9 cellular contexts compared by ENCODE assay signal in genomic region chr20:4170621-4171537, GRCh38. TPM values are rescaled to one million over a fixed set of nuclear protein-coding genes. Genes with fewer than 3 reads are reported as not detected.
DNase-seq lines count a peak whose midpoint lies in the region; TF ChIP-seq lines count a peak whose summit lies in the region.
"Had no signal": no experiment of that assay in that cellular context is flagged by ENCODE, and none has a peak within 500 bp of the region (broad histone marks: within the 10 kb centered on the region; RNA-seq: fewer than 3 reads in every experiment).

No MANE protein-coding gene starts in this region.

- H3K27ac ChIP-seq in thyroid gland, result no peak overlapping the region

- TF ChIP-seq CTCF in fibroblast of villous mesenchyme (IDR thresholded peaks at IDR 0.05; ENCODE audit: insufficient read depth, low read depth, low read length) (no peak), thyroid gland (IDR thresholded peaks at IDR 0.05) (no peak)

- H3K4me1 ChIP-seq in thyroid gland, result peaks cover 0 to 7% of the 10 kb centered on the region in 2 donors

- H3K9me3 ChIP-seq in thyroid gland, result no peaks in the 10 kb centered on the region

- peaks cover 45% of the 10 kb centered on the region for H3K4me1 Mint-ChIP-seq in activated CD4-positive, alpha-beta memory T cell treated with anti-CD3 and anti-CD28 coated beads, Interleukin-2, amount 10 ng/mL, durations not matched to agents 7 days and 5 days

- H3K4me3 ChIP-seq in H7 (ENCODE audit: insufficient read depth, low read depth, low read length), result no peak overlapping the region
- no peak overlapping the region for H3K4me3 ChIP-seq in fibroblast of villous mesenchyme (ENCODE audit: low read depth, low read length)
- peak overlapping the region; percentile 47 for H3K4me3 ChIP-seq in skeletal muscle cell (ENCODE audit: low read depth, low read length)
- no peak overlapping the region for H3K4me3 ChIP-seq in thyroid gland (replicated peaks in 1 of 3)

- intact Hi-C loops in thyroid gland (cut with DNase I), result loop anchor here (2.0 kb wide), 1 partner anchor 60 kb away; no protein-coding TSS in a partner anchor

- WGBS in thyroid gland, 2 donors, result 81 to 86% methylated on average over 12 to 14 of the region's 14 CpGs

- no peaks in the 10 kb centered on the region for H3K27me3 Mint-ChIP-seq in activated CD4-positive, alpha-beta memory T cell treated with anti-CD3 and anti-CD28 coated beads, Interleukin-2, amount 10 ng/mL, durations not matched to agents 7 days and 5 days

- H3K36me3 ChIP-seq in H7 (replicated peaks; ENCODE audit: control insufficient read depth, insufficient read depth, low read length), result no peaks in the 10 kb centered on the region
- H3K36me3 ChIP-seq in thyroid gland, result no peaks in the 10 kb centered on the region

- DNase-seq in H7 (peak; percentile 47), fibroblast of villous mesenchyme (ENCODE audit: low read depth) (peak; percentile 32), skeletal muscle cell (ENCODE audit: low read depth) (no peak), thyroid gland (no peak), COLO829 (ENCODE audit: low spot score) (no peak), OCI-M2 (lab: John Stamatoyannopoulos, UW; ENCODE audit: unreplicated experiment) (no peak), kidney glomerular epithelial cell (lab: John Stamatoyannopoulos, UW) (no peak)
- DNase-seq in activated CD4-positive, alpha-beta memory T cell treated with anti-CD3 and anti-CD28 coated beads, Interleukin-2, amount 10 ng/mL, durations not matched to agents 7 days and 5 days, result no peak
- DNase-seq: NCI-H510A had no signal

- no peaks in the 10 kb centered on the region for H3K9me3 Mint-ChIP-seq in activated CD4-positive, alpha-beta memory T cell treated with anti-CD3 and anti-CD28 coated beads, Interleukin-2, amount 10 ng/mL, durations not matched to agents 7 days and 5 days

- H3K27me3 ChIP-seq in H7 (ENCODE audit: control insufficient read depth, insufficient read depth, low read length) (no peaks in the 10 kb centered on the region), thyroid gland (no peaks in the 10 kb centered on the region)

- no peak for TF ChIP-seq POLR2A in thyroid gland (IDR thresholded peaks at IDR 0.05)

- CTCF ChIA-PET in activated CD4-positive, alpha-beta memory T cell treated with anti-CD3 and anti-CD28 coated beads, Interleukin-2, amount 10 ng/mL, durations not matched to agents 7 days and 5 days (lab: Charles Lee), result interaction anchor here (0.7 kb wide), 1 partner anchor 320 kb away, joined by 3 read pairs; no protein-coding TSS in a partner anchor

- H3K36me3 Mint-ChIP-seq in activated CD4-positive, alpha-beta memory T cell treated with anti-CD3 and anti-CD28 coated beads, Interleukin-2, amount 10 ng/mL, durations not matched to agents 7 days and 5 days (ENCODE audit: low read depth), result no peaks in the 10 kb centered on the region

- POLR2A ChIA-PET in activated CD4-positive, alpha-beta memory T cell treated with anti-CD3 and anti-CD28 coated beads, Interleukin-2, amount 10 ng/mL, durations not matched to agents 7 days and 5 days (lab: Charles Lee), result no interaction called here

- H3K4me3 Mint-ChIP-seq in activated CD4-positive, alpha-beta memory T cell treated with anti-CD3 and anti-CD28 coated beads, Interleukin-2, amount 10 ng/mL, durations not matched to agents 7 days and 5 days, result peak overlapping the region; percentile 79

- H3K27ac Mint-ChIP-seq in activated CD4-positive, alpha-beta memory T cell treated with anti-CD3 and anti-CD28 coated beads, Interleukin-2, amount 10 ng/mL, durations not matched to agents 7 days and 5 days, result peak overlapping the region; percentile 40

RNA-seq across cellular contexts. Expression of gene SMOX, which starts 22.3 kb away (rescaled TPM):
- total RNA-seq in H7 (2014; rRNA removed; shearing (Covaris generic)), result 12.5 and 13.8 TPM in 2 replicates
- 10 to 100 TPM; 10.6 to 12.5 TPM for total RNA-seq in activated CD4-positive, alpha-beta memory T cell treated with anti-CD3 and anti-CD28 coated beads, Interleukin-2, amount 10 ng/mL, durations not matched to agents 7 days and 5 days
- total RNA-seq in fibroblast of villous mesenchyme (5.2 and 7.1 TPM in 2 replicates), thyroid gland (1 to 10 TPM; 4.0 to 7.3 (median 5.4) TPM)

Comparison
In these comparisons a context has a peak if more than half of its experiments do, and no peak if none do; other contexts are left out.
1. DNase-seq: peak in H7 (single experiment) and fibroblast of villous mesenchyme (single experiment); none in activated CD4-positive, alpha-beta memory T cell treated with anti-CD3 and anti-CD28 coated beads, Interleukin-2, amount 10 ng/mL, durations not matched to agents 7 days and 5 days (single experiment), skeletal muscle cell (single experiment), thyroid gland (0 of 2), COLO829 (single experiment), OCI-M2 (single experiment) and kidney glomerular epithelial cell (single experiment).